In the genomic region with DNA sequence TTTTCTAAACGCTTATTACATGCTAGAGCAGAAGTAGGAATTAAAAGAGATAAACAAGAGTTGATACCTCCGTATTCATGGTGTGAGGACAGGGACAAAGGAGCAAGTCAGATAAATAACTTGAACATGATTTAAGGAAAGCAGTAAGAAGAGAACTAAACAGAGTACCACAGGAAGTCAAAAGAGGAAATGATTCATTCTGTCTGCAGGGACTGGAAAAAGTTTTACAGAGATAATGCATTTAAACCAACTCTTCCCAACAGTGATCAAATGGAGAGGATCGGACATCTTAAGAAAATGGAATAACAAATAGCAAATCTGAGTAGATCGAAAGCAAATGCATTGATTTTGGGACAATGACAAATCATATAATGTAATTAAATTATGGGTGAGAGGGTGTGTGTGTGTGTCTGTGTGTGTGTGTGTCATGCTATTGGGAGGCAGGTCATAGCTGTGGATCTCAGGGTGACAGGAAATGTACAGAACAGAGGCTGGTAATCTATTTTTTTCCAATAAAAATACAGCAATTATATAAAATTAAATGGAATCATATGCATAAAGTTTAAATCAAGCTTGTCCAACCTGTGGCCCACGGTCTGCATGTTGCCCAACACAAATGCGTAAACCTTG, we compare ENCODE assay signal across 10 cellular contexts.
A peak's percentile ranks its signal among the peaks of the same experiment; 100 is the strongest.
DNase-seq lines count a peak whose midpoint lies in the region; ATAC-seq, FAIRE-seq and TF ChIP-seq lines count a peak whose summit lies in the region.
"Had no signal": no experiment of that assay in that cellular context is flagged by ENCODE, and none has a peak within 500 bp of the region (broad histone marks: within the 10 kb centered on the region; RNA-seq: fewer than 3 reads in every experiment).

No MANE protein-coding gene starts in this region.

- no peaks in the 10 kb centered on the region for H3K36me3 ChIP-seq in small intestine (ENCODE audit: control insufficient read depth in 2 of 2, insufficient read depth in 2 of 2, low read length in 2 of 2)

- H3K36me3 Mint-ChIP-seq in type B pancreatic cell: no peaks in the 10 kb centered on the region

- H3K27ac ChIP-seq in small intestine (ENCODE audit: low read depth in 1 of 2, low read length in 1 of 2): no peak overlapping the region

- no peak overlapping the region for H3K4me3 Mint-ChIP-seq in type B pancreatic cell

- no peaks in the 10 kb centered on the region for H3K27me3 Mint-ChIP-seq in type B pancreatic cell

- no peak for FAIRE-seq in small intestine (lab: Jason Lieb, UNC)

- no peaks in the 10 kb centered on the region for H3K4me1 ChIP-seq in small intestine (ENCODE audit: control insufficient read depth in 2 of 2, insufficient read depth in 1 of 2, low read depth in 1 of 2, low read length in 1 of 2)

- H3K27ac Mint-ChIP-seq in type B pancreatic cell: no peak overlapping the region

- H3K4me1 Mint-ChIP-seq in type B pancreatic cell (ENCODE audit: unreplicated experiment): no peaks in the 10 kb centered on the region

- no peaks in the 10 kb centered on the region for H3K9me3 Mint-ChIP-seq in type B pancreatic cell

- no peaks in the 10 kb centered on the region for H3K27me3 ChIP-seq in small intestine (ENCODE audit: control insufficient read depth in 2 of 2, insufficient read depth in 2 of 2, low read length in 2 of 2)

- no peak overlapping the region for H3K4me3 ChIP-seq in small intestine (ENCODE audit: low read depth in 1 of 2, low read length in 2 of 2)

- intact Hi-C loops in cardiac septum (cut with DNase I): no loop called here

- DNase-seq in RPMI7951 (ENCODE audit: low read depth): peak; percentile 40
- peak; percentile 31 for DNase-seq in non-pigmented ciliary epithelial cell (ENCODE audit: low read depth)
- no peak for DNase-seq in small intestine
- DNase-seq in cardiac septum (ENCODE audit: low spot score): no peak
- DNase-seq in type B pancreatic cell (ENCODE audit: extremely low spot score, unreplicated experiment): no peak
- no peak for DNase-seq in amniotic stem cell (lab: John Stamatoyannopoulos, UW)
- DNase-seq: activated effector memory CD4-positive, alpha-beta T cell treated with anti-CD3 and anti-CD28 coated beads, Interleukin-2, amount 50 U/mL, for 16 hours; NCI-H510A had no signal

- no peaks in the 10 kb centered on the region for H3K9me3 ChIP-seq in small intestine (ENCODE audit: control insufficient read depth, low read depth)

- no peak for TF ChIP-seq CTCF in type B pancreatic cell (conservative IDR thresholded peaks at IDR 0.05)

- WGBS in small intestine, 3 donors: 82 to 91% (median 88%) methylated on average over 6 of the region's 6 CpGs

- ATAC-seq in GM19395 (IDR thresholded peaks at IDR 0.05; ENCODE audit: unreplicated experiment) (peak; percentile 93), HG03159 (IDR thresholded peaks at IDR 0.05; ENCODE audit: unreplicated experiment) (peak; percentile 88)

Comparison
In these comparisons a context has a peak if more than half of its experiments do, and no peak if none do; other contexts are left out.
1. DNase-seq: peak in RPMI7951 (single experiment) and non-pigmented ciliary epithelial cell (single experiment); none in small intestine (single experiment), cardiac septum (single experiment), type B pancreatic cell (single experiment) and amniotic stem cell (single experiment).